ENCODE assay signal across 1 cellular context in genomic region chr1:162256287-162256686, GRCh38.
TF ChIP-seq lines count a peak whose summit lies in the region.

No MANE protein-coding gene starts in this region.

TF ChIP-seq in HepG2, 621 proteins besides CTCF, POLR2A, EP300 and RAD21:
- TF ChIP-seq SMAD3 (CRISPR knock-in tag; IDR thresholded peaks at IDR 0.05): no peak
- no peak for TF ChIP-seq GMEB2 (CRISPR knock-in tag; IDR thresholded peaks at IDR 0.05; ENCODE audit: low read depth)
- no peak for TF ChIP-seq ZNF773 (CRISPR knock-in tag; IDR thresholded peaks at IDR 0.05; ENCODE audit: borderline replicate concordance)
- peak; percentile 58; the same call in 1 of the 2 replicates for TF ChIP-seq RCOR2 (CRISPR knock-in tag; IDR thresholded peaks at IDR 0.05)
- no peak for TF ChIP-seq SOX13 (IDR thresholded peaks at IDR 0.05)
- TF ChIP-seq SOX13 (CRISPR knock-in tag; conservative IDR thresholded peaks at IDR 0.05 in 1 of 2, IDR thresholded peaks at IDR 0.05 in 1 of 2): peak in 1 of 2 experiments; percentile 83; a peak in 2 of 4 replicates
- TF ChIP-seq ZNF280D (CRISPR knock-in tag; IDR thresholded peaks at IDR 0.05): 0 out of 2 replicates have a peak, but pooled peaks have one; percentile 44
- 0 out of 2 replicates have a peak, but pooled peaks have one; percentile 14 for TF ChIP-seq HOXA3 (CRISPR knock-in tag; IDR thresholded peaks at IDR 0.05)
- peak; percentile 38; the same call in 1 of the 2 replicates for TF ChIP-seq BCL6 (CRISPR knock-in tag; IDR thresholded peaks at IDR 0.05)
- TF ChIP-seq FOXP1 (IDR thresholded peaks at IDR 0.05): no peak
- peak; percentile 44; the same call in 1 of the 2 replicates for TF ChIP-seq FOXP1 (CRISPR knock-in tag; IDR thresholded peaks at IDR 0.05)
- 0 out of 2 replicates have a peak, but pooled peaks have one; percentile 34 for TF ChIP-seq TCF7 (IDR thresholded peaks at IDR 0.05; ENCODE audit: low read depth)
- 0 out of 2 replicates have a peak, but pooled peaks have one; percentile 16 for TF ChIP-seq FOXA3 (CRISPR knock-in tag; IDR thresholded peaks at IDR 0.05)
- peak; percentile 48; the same call in 1 of the 2 replicates for TF ChIP-seq FOXJ3 (CRISPR knock-in tag; IDR thresholded peaks at IDR 0.05; ENCODE audit: borderline replicate concordance)
- TF ChIP-seq CREM (IDR thresholded peaks at IDR 0.05): peak; percentile 33; the same call in 1 of the 2 replicates
- no peak for TF ChIP-seq CREM (CRISPR knock-in tag; IDR thresholded peaks at IDR 0.05)
- no peak for TF ChIP-seq ZNF207 (IDR thresholded peaks at IDR 0.05; ENCODE audit: borderline replicate concordance)
- TF ChIP-seq SUZ12 (IDR thresholded peaks at IDR 0.05; ENCODE audit: low read depth, low read length): no peak
- TF ChIP-seq HDAC6 (IDR thresholded peaks at IDR 0.05; ENCODE audit: low read depth, low read length): no peak
- TF ChIP-seq HNF4A (CRISPR knock-in tag; IDR thresholded peaks at IDR 0.05): peak; percentile 46
- TF ChIP-seq ZNF34 (CRISPR knock-in tag; IDR thresholded peaks at IDR 0.05; ENCODE audit: borderline replicate concordance): no peak
- no peak for TF ChIP-seq SOX6 (IDR thresholded peaks at IDR 0.05)
- peak; percentile 50; the same call in 1 of the 2 replicates for TF ChIP-seq SOX6 (CRISPR knock-in tag; IDR thresholded peaks at IDR 0.05)
- 0 out of 2 replicates have a peak, but pooled peaks have one; percentile 23 for TF ChIP-seq CEBPG (CRISPR knock-in tag; IDR thresholded peaks at IDR 0.05)
- TF ChIP-seq NR2C2 (CRISPR knock-in tag; IDR thresholded peaks at IDR 0.05; ENCODE audit: borderline replicate concordance): no peak
- no peak for TF ChIP-seq ZSCAN20 (CRISPR knock-in tag; IDR thresholded peaks at IDR 0.05; ENCODE audit: borderline replicate concordance)
- TF ChIP-seq, protein P1, sequence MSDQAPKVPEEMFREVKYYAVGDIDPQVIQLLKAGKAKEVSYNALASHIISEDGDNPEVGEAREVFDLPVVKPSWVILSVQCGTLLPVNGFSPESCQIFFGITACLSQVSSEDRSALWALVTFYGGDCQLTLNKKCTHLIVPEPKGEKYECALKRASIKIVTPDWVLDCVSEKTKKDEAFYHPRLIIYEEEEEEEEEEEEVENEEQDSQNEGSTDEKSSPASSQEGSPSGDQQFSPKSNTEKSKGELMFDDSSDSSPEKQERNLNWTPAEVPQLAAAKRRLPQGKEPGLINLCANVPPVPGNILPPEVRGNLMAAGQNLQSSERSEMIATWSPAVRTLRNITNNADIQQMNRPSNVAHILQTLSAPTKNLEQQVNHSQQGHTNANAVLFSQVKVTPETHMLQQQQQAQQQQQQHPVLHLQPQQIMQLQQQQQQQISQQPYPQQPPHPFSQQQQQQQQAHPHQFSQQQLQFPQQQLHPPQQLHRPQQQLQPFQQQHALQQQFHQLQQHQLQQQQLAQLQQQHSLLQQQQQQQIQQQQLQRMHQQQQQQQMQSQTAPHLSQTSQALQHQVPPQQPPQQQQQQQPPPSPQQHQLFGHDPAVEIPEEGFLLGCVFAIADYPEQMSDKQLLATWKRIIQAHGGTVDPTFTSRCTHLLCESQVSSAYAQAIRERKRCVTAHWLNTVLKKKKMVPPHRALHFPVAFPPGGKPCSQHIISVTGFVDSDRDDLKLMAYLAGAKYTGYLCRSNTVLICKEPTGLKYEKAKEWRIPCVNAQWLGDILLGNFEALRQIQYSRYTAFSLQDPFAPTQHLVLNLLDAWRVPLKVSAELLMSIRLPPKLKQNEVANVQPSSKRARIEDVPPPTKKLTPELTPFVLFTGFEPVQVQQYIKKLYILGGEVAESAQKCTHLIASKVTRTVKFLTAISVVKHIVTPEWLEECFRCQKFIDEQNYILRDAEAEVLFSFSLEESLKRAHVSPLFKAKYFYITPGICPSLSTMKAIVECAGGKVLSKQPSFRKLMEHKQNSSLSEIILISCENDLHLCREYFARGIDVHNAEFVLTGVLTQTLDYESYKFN (CRISPR knock-in tag; conservative IDR thresholded peaks at IDR 0.05): 0 out of 2 replicates have a peak, but pooled peaks have one; percentile 16
- peak; percentile 96 for TF ChIP-seq RELA (CRISPR knock-in tag; IDR thresholded peaks at IDR 0.05)
- TF ChIP-seq DPF2 (CRISPR knock-in tag; IDR thresholded peaks at IDR 0.05; ENCODE audit: borderline replicate concordance, low read depth): no peak
- peak; percentile 53; the same call in 1 of the 2 replicates for TF ChIP-seq TBX2 (CRISPR knock-in tag; IDR thresholded peaks at IDR 0.05; ENCODE audit: borderline replicate concordance)
- peak; percentile 65 for TF ChIP-seq ARID5B (CRISPR knock-in tag; IDR thresholded peaks at IDR 0.05)
- TF ChIP-seq ARHGAP35 (CRISPR knock-in tag; IDR thresholded peaks at IDR 0.05; ENCODE audit: borderline replicate concordance): no peak
- TF ChIP-seq GATAD2A (CRISPR knock-in tag; IDR thresholded peaks at IDR 0.05): peak; percentile 54
- peak; percentile 33; the same call in 1 of the 2 replicates for TF ChIP-seq CEBPB (IDR thresholded peaks at IDR 0.05; ENCODE audit: borderline replicate concordance, low read depth, low read length)
- TF ChIP-seq TP53 (CRISPR knock-in tag; conservative IDR thresholded peaks at IDR 0.05): no peak
- TF ChIP-seq NCOA2 (CRISPR knock-in tag; IDR thresholded peaks at IDR 0.05): peak; percentile 64; the same call in 1 of the 2 replicates
- TF ChIP-seq WIZ (CRISPR knock-in tag; IDR thresholded peaks at IDR 0.05): no peak
- TF ChIP-seq ZNF460 (CRISPR knock-in tag; IDR thresholded peaks at IDR 0.05; ENCODE audit: borderline replicate concordance): no peak
- no peak for TF ChIP-seq POLR2AphosphoS5 (IDR thresholded peaks at IDR 0.05; ENCODE audit: low read depth, low read length)
- TF ChIP-seq SOX5 (CRISPR knock-in tag; IDR thresholded peaks at IDR 0.05; ENCODE audit: borderline replicate concordance): peak; percentile 37; the same call in 1 of the 2 replicates
- TF ChIP-seq ZBTB46 (CRISPR knock-in tag; IDR thresholded peaks at IDR 0.05; ENCODE audit: borderline replicate concordance): no peak
- no peak for TF ChIP-seq YY1 (IDR thresholded peaks at IDR 0.05; ENCODE audit: insufficient read depth, insufficient replicate concordance, low read depth, low read length)
